24 cellular contexts compared by ENCODE assay signal in the genomic region with DNA sequence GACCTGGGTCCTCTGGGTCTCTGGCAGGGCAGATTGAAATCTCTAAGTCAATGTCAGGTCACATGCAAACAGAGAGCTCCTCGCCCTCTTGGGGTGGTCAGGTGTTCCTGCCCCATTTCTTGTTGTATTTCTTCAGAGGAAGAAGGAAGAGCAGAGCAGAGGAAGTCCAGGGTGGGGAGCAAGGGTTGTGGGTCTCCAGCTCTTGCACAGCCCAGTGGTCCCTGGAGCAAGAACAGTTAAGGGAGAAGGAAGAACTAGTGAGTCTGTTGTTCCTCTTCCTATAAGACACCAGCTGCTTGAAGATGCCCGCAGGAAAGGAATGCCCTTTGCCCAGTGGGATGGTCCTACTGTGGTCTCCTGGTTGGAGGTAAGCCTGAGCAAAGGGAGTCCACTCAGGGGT.
"Had no signal": no experiment of that assay in that cellular context is flagged by ENCODE, and none has a peak within 500 bp of the region (broad histone marks: within the 10 kb centered on the region; RNA-seq: fewer than 3 reads in every experiment).

No MANE protein-coding gene starts in this region.

- H3K27me3 ChIP-seq: esophagus squamous epithelium, tibial nerve, vagina had no signal

- ATAC-seq: activated CD8-positive, alpha-beta T cell treated with anti-CD3 and anti-CD28 coated beads, Interleukin-2, amount 10 ng/mL, durations not matched to agents 7 days and 5 days; activated naive CD4-positive, alpha-beta T cell treated with anti-CD3 and anti-CD28 coated beads, Interleukin-2, amount 50 U/mL, for 72 hours; activated T-cell treated with anti-CD3 and anti-CD28 coated beads, Interleukin-2, amount 50 U/mL, for 72 hours; natural killer cell treated with Interleukin-12 subunit alpha and Interleukin-12 subunit beta and Interleukin-15 and Interleukin-18, amount 100 ng/mL, for 72 hours; right cardiac atrium had no signal

- H3K36me3 ChIP-seq: esophagus squamous epithelium, tibial nerve, vagina had no signal

- H3K9me3 ChIP-seq: esophagus squamous epithelium, left ventricle myocardium inferior, tibial nerve, vagina had no signal

- H3K27ac ChIP-seq: coronary artery, esophagus squamous epithelium, left ventricle myocardium inferior, skin epidermis, tibial nerve, vagina had no signal

- DNase-seq: activated CD4-positive, alpha-beta T cell treated with anti-CD3 and anti-CD28 coated beads, Interleukin-2, amount 10 ng/mL, durations not matched to agents 24 days and 14 days; activated CD4-positive, CD25-positive, alpha-beta regulatory T cell; activated CD8-positive, alpha-beta memory T cell treated with anti-CD3 and anti-CD28 coated beads, Interleukin-2, amount 50 U/mL, for 48 hours; activated CD8-positive, alpha-beta T cell treated with anti-CD3 and anti-CD28 coated beads, Interleukin-2, amount 10 ng/mL, durations not matched to agents 7 days and 5 days; activated gamma-delta T cell; activated T-cell treated with anti-CD3 and anti-CD28 coated beads, Interleukin-2, amount 50 U/mL, for 72 hours; caudate nucleus; effector CD4-positive, alpha-beta T cell; esophagus squamous epithelium; hypothalamus; kidney; left ventricle myocardium inferior; mesendoderm; right cardiac atrium; stimulated activated CD4-positive, alpha-beta T cell treated with anti-CD3 and anti-CD28 coated beads, Interleukin-15, amount 100 ng/mL, for 24 hours; stimulated activated CD4-positive, alpha-beta T cell treated with anti-CD3 and anti-CD28 coated beads, Interleukin-4, amount 100 ng/mL, for 1 hour; stimulated activated naive CD4-positive, alpha-beta T cell treated with Interleukin-2 at 50 U/mL for 16 hours; substantia nigra had no signal

- H3K4me1 ChIP-seq: esophagus squamous epithelium had no signal

- H3K4me3 ChIP-seq: coronary artery, esophagus squamous epithelium, left ventricle myocardium inferior, skin epidermis, tibial nerve, vagina had no signal
